In the genomic region with DNA sequence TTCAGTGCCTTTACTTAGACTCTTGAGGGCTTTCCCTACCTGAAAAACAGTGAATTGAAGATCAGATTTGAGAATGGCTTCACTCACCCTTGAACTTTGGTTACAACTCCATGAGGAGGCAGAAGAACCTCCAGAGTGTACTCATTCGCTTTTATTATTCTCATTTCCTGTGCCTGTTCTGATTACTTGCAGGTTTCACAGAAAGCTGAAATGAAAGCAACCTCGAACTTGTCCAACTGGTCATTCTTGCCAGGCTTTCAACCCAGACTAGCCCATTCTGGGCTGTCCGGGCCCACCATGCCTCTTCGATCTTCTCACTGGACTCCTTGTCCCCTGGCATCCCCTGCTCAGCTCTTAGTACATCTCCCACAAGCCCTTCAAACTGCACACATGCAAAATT, we compare ENCODE assay signal across 22 cellular contexts.
"Had no signal": no experiment of that assay in that cellular context is flagged by ENCODE, and none has a peak within 500 bp of the region (broad histone marks: within the 10 kb centered on the region; RNA-seq: fewer than 3 reads in every experiment).

No MANE protein-coding gene starts in this region.

- H3K9me3 Mint-ChIP-seq: activated CD4-positive, alpha-beta memory T cell treated with anti-CD3 and anti-CD28 coated beads, Interleukin-2, amount 10 ng/mL, durations not matched to agents 7 days and 5 days; activated CD4-positive, alpha-beta T cell treated with anti-CD3 and anti-CD28 coated beads, Interleukin-2, amount 10 ng/mL, durations not matched to agents 7 days and 5 days; activated naive CD4-positive, alpha-beta T cell treated with anti-CD3 and anti-CD28 coated beads, Interleukin-2, amount 50 U/mL, for 72 hours; activated T-helper 2 cell treated with anti-CD3 and anti-CD28 coated beads, Interferon-gamma antibody, Interleukin-2, Interleukin-4, amounts not matched to agents 10 μg/mL and 5 μg/mL and 100 μg/mL, durations not matched to agents 14 hours and 24 hours and 36 hours; natural killer cell; stimulated activated naive CD8-positive, alpha-beta T cell treated with anti-CD3 and anti-CD28 coated beads, Interleukin-15, amount 100 ng/mL, for 72 hours had no signal

- H3K27ac ChIP-seq: coronary artery, dorsolateral prefrontal cortex, gastrocnemius medialis, right lobe of liver had no signal

- H3K4me1 Mint-ChIP-seq: activated CD4-positive, alpha-beta T cell treated with anti-CD3 and anti-CD28 coated beads, Interleukin-2, amount 10 ng/mL, durations not matched to agents 7 days and 5 days; natural killer cell; stimulated activated naive CD8-positive, alpha-beta T cell treated with anti-CD3 and anti-CD28 coated beads, Interleukin-15, amount 100 ng/mL, for 72 hours had no signal

- H3K36me3 ChIP-seq: gastrocnemius medialis, right lobe of liver had no signal

- DNase-seq: activated CD4-positive, alpha-beta memory T cell treated with anti-CD3 and anti-CD28 coated beads, Interleukin-2, amount 10 ng/mL, durations not matched to agents 7 days and 5 days; activated CD4-positive, alpha-beta T cell treated with anti-CD3 and anti-CD28 coated beads for 1 hour; activated CD4-positive, alpha-beta T cell treated with anti-CD3 and anti-CD28 coated beads, Interleukin-2, amount 10 ng/mL, durations not matched to agents 7 days and 5 days; activated T-cell treated with anti-CD3 and anti-CD28 coated beads, Interleukin-2, amount 50 U/mL, for 48 hours; anterior cingulate cortex; dorsolateral prefrontal cortex; effector memory CD4-positive, alpha-beta T cell; gastrocnemius medialis; glutamatergic neuron; islet precursor cell; left ventricle myocardium superior; natural killer cell; right lobe of liver; stimulated activated CD4-positive, alpha-beta T cell treated with anti-CD3 and anti-CD28 coated beads, Interleukin-12 subunit alpha, Interleukin-12 subunit beta, amount 100 ng/mL, for 4 hours; stimulated activated CD4-positive, alpha-beta T cell treated with anti-CD3 and anti-CD28 coated beads, Interleukin-4, amount 100 ng/mL, for 1 hour; stimulated activated naive CD8-positive, alpha-beta T cell treated with anti-CD3 and anti-CD28 coated beads, Interleukin-15, amount 100 ng/mL, for 72 hours; substantia nigra; T-helper 2 cell had no signal

- H3K9me3 ChIP-seq: gastrocnemius medialis, right lobe of liver had no signal

- H3K36me3 Mint-ChIP-seq: activated naive CD4-positive, alpha-beta T cell treated with anti-CD3 and anti-CD28 coated beads, Interleukin-2, amount 50 U/mL, for 72 hours; natural killer cell; WTC11 had no signal

- H3K4me1 ChIP-seq: gastrocnemius medialis, right lobe of liver had no signal

- H3K27ac Mint-ChIP-seq: activated CD4-positive, alpha-beta memory T cell treated with anti-CD3 and anti-CD28 coated beads, Interleukin-2, amount 10 ng/mL, durations not matched to agents 7 days and 5 days; activated CD4-positive, alpha-beta T cell treated with anti-CD3 and anti-CD28 coated beads, Interleukin-2, amount 10 ng/mL, durations not matched to agents 7 days and 5 days; activated naive CD4-positive, alpha-beta T cell treated with anti-CD3 and anti-CD28 coated beads, Interleukin-2, amount 50 U/mL, for 72 hours; activated T-helper 2 cell treated with anti-CD3 and anti-CD28 coated beads, Interferon-gamma antibody, Interleukin-2, Interleukin-4, amounts not matched to agents 10 μg/mL and 5 μg/mL and 100 μg/mL, durations not matched to agents 14 hours and 24 hours and 36 hours; natural killer cell; stimulated activated naive CD8-positive, alpha-beta T cell treated with anti-CD3 and anti-CD28 coated beads, Interleukin-15, amount 100 ng/mL, for 72 hours; WTC11 had no signal

- H3K4me3 Mint-ChIP-seq: activated CD4-positive, alpha-beta memory T cell treated with anti-CD3 and anti-CD28 coated beads, Interleukin-2, amount 10 ng/mL, durations not matched to agents 7 days and 5 days; activated CD4-positive, alpha-beta T cell treated with anti-CD3 and anti-CD28 coated beads, Interleukin-2, amount 10 ng/mL, durations not matched to agents 7 days and 5 days; natural killer cell; stimulated activated naive CD8-positive, alpha-beta T cell treated with anti-CD3 and anti-CD28 coated beads, Interleukin-15, amount 100 ng/mL, for 72 hours; WTC11 had no signal

- H3K4me3 ChIP-seq: coronary artery, dorsolateral prefrontal cortex, gastrocnemius medialis, right lobe of liver had no signal

- H3K27me3 ChIP-seq: dorsolateral prefrontal cortex, gastrocnemius medialis, right lobe of liver had no signal

- ATAC-seq: activated naive CD4-positive, alpha-beta T cell treated with anti-CD3 and anti-CD28 coated beads, Interleukin-2, amount 50 U/mL, for 72 hours; gastrocnemius medialis; left ventricle myocardium superior; natural killer cell; right lobe of liver; stimulated activated naive CD8-positive, alpha-beta T cell treated with anti-CD3 and anti-CD28 coated beads, Interleukin-15, amount 100 ng/mL, for 72 hours; WTC11 had no signal

- H3K27me3 Mint-ChIP-seq: activated CD4-positive, alpha-beta memory T cell treated with anti-CD3 and anti-CD28 coated beads, Interleukin-2, amount 10 ng/mL, durations not matched to agents 7 days and 5 days; stimulated activated naive CD8-positive, alpha-beta T cell treated with anti-CD3 and anti-CD28 coated beads, Interleukin-15, amount 100 ng/mL, for 72 hours had no signal
